ENCODE assay signal across 28 cellular contexts in genomic region chr11:94585375-94585774, GRCh38.
"Had no signal": no experiment of that assay in that cellular context is flagged by ENCODE, and none has a peak within 500 bp of the region (broad histone marks: within the 10 kb centered on the region; RNA-seq: fewer than 3 reads in every experiment).

No MANE protein-coding gene starts in this region.

- ATAC-seq: effector memory CD8-positive, alpha-beta T cell; esophagus mucosa; gastrocnemius medialis; heart right ventricle; left cardiac atrium; left lung; left ventricle myocardium superior; lower lobe of right lung; mucosa of descending colon had no signal

- H3K4me3 Mint-ChIP-seq: effector memory CD8-positive, alpha-beta T cell; endodermal cell; naive B cell had no signal

- H3K4me3 ChIP-seq: coronary artery, dorsolateral prefrontal cortex, esophagus squamous epithelium, gastrocnemius medialis, heart right ventricle, left lung, lower lobe of right lung, mucosa of descending colon had no signal

- DNase-seq: dermis blood vessel endothelial cell; dorsolateral prefrontal cortex; effector CD8-positive, alpha-beta T cell; effector memory CD8-positive, alpha-beta T cell; endodermal cell; erythroblast; esophagus squamous epithelium; foreskin fibroblast; foreskin melanocyte; gastrocnemius medialis; glutamatergic neuron; head of caudate nucleus; heart right ventricle; hippocampal formation; left cardiac atrium; left lung; left ventricle myocardium superior; lower lobe of right lung; mesenchymal stem cell; mucosa of descending colon; naive B cell had no signal

- H3K27ac Mint-ChIP-seq: effector memory CD8-positive, alpha-beta T cell; endodermal cell; naive B cell had no signal

- H3K4me1 ChIP-seq: gastrocnemius medialis had no signal

- H3K27ac ChIP-seq: coronary artery, epithelial cell of prostate, esophagus squamous epithelium, gastrocnemius medialis, lower lobe of right lung had no signal

- H3K9me3 Mint-ChIP-seq: effector memory CD8-positive, alpha-beta T cell; endodermal cell; naive B cell had no signal

- H3K36me3 ChIP-seq: gastrocnemius medialis had no signal

- FAIRE-seq: colon, endometrium, islet of Langerhans, keratinocyte had no signal

- H3K27me3 Mint-ChIP-seq: effector memory CD8-positive, alpha-beta T cell; naive B cell had no signal

- H3K27me3 ChIP-seq: dorsolateral prefrontal cortex, esophagus squamous epithelium, gastrocnemius medialis, heart right ventricle, left lung had no signal

- H3K36me3 Mint-ChIP-seq: naive B cell had no signal

- H3K9me3 ChIP-seq: esophagus squamous epithelium, gastrocnemius medialis, heart right ventricle, left lung, lower lobe of right lung, mucosa of descending colon had no signal
